In genomic region chr3:50321146-50321843, GRCh38 we compare ENCODE assay signal across 1 cellular context.
A peak's percentile ranks its signal among the peaks of the same experiment; 100 is the strongest.
TF ChIP-seq lines count a peak whose summit lies in the region.

No MANE protein-coding gene starts in this region.

TF ChIP-seq in HepG2, 621 proteins besides CTCF, POLR2A, EP300 and RAD21 (continues in another document):
- TF ChIP-seq MYPOP (CRISPR knock-in tag; IDR thresholded peaks at IDR 0.05) (0 out of 2 replicates have a peak, but pooled peaks have one; percentile 36), ZNF550 (CRISPR knock-in tag; IDR thresholded peaks at IDR 0.05; ENCODE audit: borderline replicate concordance) (no peak), ZNF558 (CRISPR knock-in tag; IDR thresholded peaks at IDR 0.05; ENCODE audit: borderline replicate concordance) (0 out of 2 replicates have a peak, but pooled peaks have one; percentile 66), ZSCAN21 (CRISPR knock-in tag; IDR thresholded peaks at IDR 0.05; ENCODE audit: borderline replicate concordance) (peak; percentile 49), MXD4 (CRISPR knock-in tag; IDR thresholded peaks at IDR 0.05) (peak; percentile 89), SP5 (CRISPR knock-in tag; IDR thresholded peaks at IDR 0.05; ENCODE audit: borderline replicate concordance, low read depth) (peak; percentile 48), SP1 (IDR thresholded peaks at IDR 0.05) (no peak), SP1 (CRISPR knock-in tag; IDR thresholded peaks at IDR 0.05) (peak; percentile 83; the same call in 1 of the 2 replicates), BCL6 (CRISPR knock-in tag; IDR thresholded peaks at IDR 0.05) (peak; percentile 11; the same call in 1 of the 2 replicates), ZNF678 (CRISPR knock-in tag; IDR thresholded peaks at IDR 0.05) (0 out of 2 replicates have a peak, but pooled peaks have one; percentile 20), HNRNPH1 (optimal IDR thresholded peaks at IDR 0.05; ENCODE audit: low read depth, low read length) (peak; percentile 31), BRD4 (CRISPR knock-in tag; IDR thresholded peaks at IDR 0.05) (no peak), POLR2AphosphoS5 (IDR thresholded peaks at IDR 0.05; ENCODE audit: low read depth, low read length) (peak; percentile 50), HBP1 (CRISPR knock-in tag; IDR thresholded peaks at IDR 0.05; ENCODE audit: low read depth) (peak; percentile 55; the same call in 1 of the 2 replicates), MAZ (IDR thresholded peaks at IDR 0.05; ENCODE audit: borderline replicate concordance, low read depth, low read length) (peak; percentile 86), MAZ (CRISPR knock-in tag; IDR thresholded peaks at IDR 0.05; ENCODE audit: low read depth) (peak; percentile 89), HES4 (CRISPR knock-in tag; IDR thresholded peaks at IDR 0.05; ENCODE audit: borderline replicate concordance) (peak; percentile 44; the same call in 1 of the 2 replicates), ZNF10 (CRISPR knock-in tag; IDR thresholded peaks at IDR 0.05; ENCODE audit: borderline replicate concordance, low read depth) (no peak), MXD3 (CRISPR knock-in tag; IDR thresholded peaks at IDR 0.05) (peak; percentile 59; the same call in 1 of the 2 replicates), PCBP1 (IDR thresholded peaks at IDR 0.05; ENCODE audit: borderline replicate concordance, low read depth, low read length) (peak; percentile 97), SPEN (CRISPR knock-in tag; IDR thresholded peaks at IDR 0.05; ENCODE audit: low read depth) (peak; percentile 43; the same call in 1 of the 2 replicates), ZBTB2 (CRISPR knock-in tag; IDR thresholded peaks at IDR 0.05; ENCODE audit: low read depth) (peak; percentile 52; the same call in 1 of the 2 replicates), POGK (CRISPR knock-in tag; conservative IDR thresholded peaks at IDR 0.05) (no peak), NONO (IDR thresholded peaks at IDR 0.05) (peak; percentile 82; the same call in 1 of the 2 replicates), NONO (CRISPR knock-in tag; conservative IDR thresholded peaks at IDR 0.05) (no peak; the same call in 1 of the 2 replicates), ZNF782 (CRISPR knock-in tag; IDR thresholded peaks at IDR 0.05; ENCODE audit: borderline replicate concordance) (no peak), ZNF567 (CRISPR knock-in tag; IDR thresholded peaks at IDR 0.05; ENCODE audit: borderline replicate concordance) (no peak), MED13 (CRISPR knock-in tag; IDR thresholded peaks at IDR 0.05) (peak; percentile 23; the same call in 1 of the 2 replicates), ZNF674 (CRISPR knock-in tag; IDR thresholded peaks at IDR 0.05; ENCODE audit: low read depth) (no peak), ETV5 (CRISPR knock-in tag; IDR thresholded peaks at IDR 0.05; ENCODE audit: borderline replicate concordance) (0 out of 2 replicates have a peak, but pooled peaks have one; percentile 11), CSRNP1 (CRISPR knock-in tag; IDR thresholded peaks at IDR 0.05) (0 out of 2 replicates have a peak, but pooled peaks have one; percentile 9), ZNF580 (CRISPR knock-in tag; IDR thresholded peaks at IDR 0.05; ENCODE audit: borderline replicate concordance, low read depth) (peak; percentile 15; the same call in 1 of the 2 replicates), DR1 (CRISPR knock-in tag; IDR thresholded peaks at IDR 0.05) (peak; percentile 92), ZNF75D (CRISPR knock-in tag; IDR thresholded peaks at IDR 0.05; ENCODE audit: borderline replicate concordance) (no peak), HOXA3 (CRISPR knock-in tag; IDR thresholded peaks at IDR 0.05) (peak; percentile 25; the same call in 1 of the 2 replicates), DRAP1 (CRISPR knock-in tag; IDR thresholded peaks at IDR 0.05) (peak; percentile 97), XRCC5 (optimal IDR thresholded peaks at IDR 0.05; ENCODE audit: low read length) (peak; percentile 55), ZNF609 (CRISPR knock-in tag; IDR thresholded peaks at IDR 0.05; ENCODE audit: borderline replicate concordance) (0 out of 2 replicates have a peak, but pooled peaks have one; percentile 39), ZUFSP (CRISPR knock-in tag; IDR thresholded peaks at IDR 0.05; ENCODE audit: borderline replicate concordance) (no peak), SOX6 (IDR thresholded peaks at IDR 0.05) (no peak), SOX6 (CRISPR knock-in tag; IDR thresholded peaks at IDR 0.05) (no peak), PAF1 (CRISPR knock-in tag; IDR thresholded peaks at IDR 0.05) (no peak), BHLHE40 (IDR thresholded peaks at IDR 0.05; ENCODE audit: low read length) (peak; percentile 95), ZNF7 (CRISPR knock-in tag; IDR thresholded peaks at IDR 0.05) (0 out of 2 replicates have a peak, but pooled peaks have one; percentile 34), ZNF501 (CRISPR knock-in tag; IDR thresholded peaks at IDR 0.05) (peak; percentile 1; the same call in 1 of the 2 replicates), ZNF749 (CRISPR knock-in tag; IDR thresholded peaks at IDR 0.05; ENCODE audit: borderline replicate concordance) (peak; percentile 12; the same call in 1 of the 2 replicates), TOE1 (CRISPR knock-in tag; IDR thresholded peaks at IDR 0.05) (peak; percentile 38; the same call in 1 of the 2 replicates), REPIN1 (CRISPR knock-in tag; IDR thresholded peaks at IDR 0.05; ENCODE audit: borderline replicate concordance, low read depth) (no peak), E2F1 (CRISPR knock-in tag; IDR thresholded peaks at IDR 0.05) (peak; percentile 17; the same call in 1 of the 2 replicates), IKZF1 (IDR thresholded peaks at IDR 0.05) (no peak)
